Comparison of ENCODE assay signal across 8 cellular contexts in the genomic region with DNA sequence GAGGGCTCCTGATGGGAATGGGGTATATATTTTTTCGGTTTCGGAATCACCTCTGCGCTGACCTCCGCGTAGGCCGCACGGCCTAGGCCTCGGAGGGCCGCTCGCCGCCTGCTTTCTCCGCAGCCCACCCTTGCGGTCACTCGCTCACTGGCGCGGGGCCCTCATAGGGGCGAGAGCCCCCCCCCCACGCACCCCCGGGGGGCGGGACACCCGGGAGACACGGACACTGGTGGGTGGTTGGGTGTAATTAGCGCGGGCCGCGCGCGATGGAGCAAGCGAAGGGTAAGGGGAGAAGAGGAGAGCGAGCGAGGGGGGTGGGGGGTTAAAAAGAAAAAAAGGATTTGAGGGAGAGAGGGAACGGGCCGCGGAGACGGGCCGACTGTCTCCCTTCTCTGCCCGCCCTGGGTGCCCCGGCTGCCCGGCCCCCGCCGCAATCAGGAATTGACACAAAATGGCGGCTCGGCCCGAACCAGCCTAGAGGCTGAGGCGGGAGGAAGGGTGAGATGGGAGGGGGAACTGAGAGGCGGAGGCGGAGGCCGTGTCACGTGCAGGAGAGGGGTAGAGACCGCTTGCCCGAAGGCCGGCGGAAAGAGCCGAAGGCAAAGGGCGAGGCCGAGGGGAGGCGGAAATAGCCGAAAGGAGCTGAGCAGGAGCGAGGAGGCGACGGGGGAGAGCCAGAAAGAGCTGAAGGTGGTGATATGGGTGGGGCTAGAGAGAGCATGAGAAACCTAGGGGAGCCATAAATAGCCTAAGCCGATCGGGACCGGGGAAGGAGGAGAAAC. TPM values are rescaled to one million over a fixed set of nuclear protein-coding genes. Genes with fewer than 3 reads are reported as not detected.
DNase-seq lines count a peak whose midpoint lies in the region; ATAC-seq and TF ChIP-seq lines count a peak whose summit lies in the region.

No MANE protein-coding gene starts in this region.

- ATAC-seq in HG02884 (IDR thresholded peaks at IDR 0.05; ENCODE audit: unreplicated experiment), result peak; percentile 66
- ATAC-seq in heart right ventricle, result peak; percentile 94 to 98 (median 97)
- ATAC-seq in upper lobe of left lung (ENCODE audit: low FRiP score in 2 of 2), result peak; percentile 96 to 99

- H3K36me3 ChIP-seq in heart right ventricle (peaks cover 0 to 11% (median 0%) of the 10 kb centered on the region in 9 donors), upper lobe of left lung (no peaks in the 10 kb centered on the region)

- H3K4me3 ChIP-seq in heart right ventricle, result peak overlapping the region; percentile 77 to 97 (median 82)
- peak overlapping the region; percentile 62 to 86 (median 74) for H3K4me3 ChIP-seq in upper lobe of left lung

- DNase-seq in NCI-H146 treated with DMSO at 0.1 percent for 48 hours (lab: John Stamatoyannopoulos, UW; ENCODE audit: unreplicated experiment), result peak; percentile 99
- DNase-seq in T-helper 1 cell, result peak; percentile 99 to 100 (median 99)
- DNase-seq in amniotic stem cell (lab: John Stamatoyannopoulos, UW), result peak; percentile 97
- DNase-seq in heart right ventricle, result peak; percentile 99
- peak; percentile 97 to 100 (median 99) for DNase-seq in posterior cingulate gyrus
- peak; percentile 97 to 99 for DNase-seq in upper lobe of left lung

- TF ChIP-seq POLR2A in GM15510 (IDR thresholded peaks at IDR 0.05; ENCODE audit: borderline replicate concordance, extremely low read depth, insufficient read length), result peak; percentile 77
- TF ChIP-seq POLR2A in upper lobe of left lung (IDR thresholded peaks at IDR 0.05), result peak; percentile 52 to 92 (median 80)

- H3K9me3 ChIP-seq in heart right ventricle, result no peaks in the 10 kb centered on the region
- no peaks in the 10 kb centered on the region for H3K9me3 ChIP-seq in upper lobe of left lung

- no peak for TF ChIP-seq CTCF in heart right ventricle (IDR thresholded peaks at IDR 0.05)
- TF ChIP-seq CTCF in upper lobe of left lung (IDR thresholded peaks at IDR 0.05), result peak in 2 of 6 experiments; percentile 15 to 19

- peak overlapping the region; percentile 99 to 100 (median 100) for H3K27ac ChIP-seq in heart right ventricle
- H3K27ac ChIP-seq in upper lobe of left lung, result peak overlapping the region; percentile 98 to 100 (median 100)

- intact Hi-C loops in heart right ventricle (cut with DNase I) (loop anchor here in 6 of 10 donors (2.0 to 10.0 kb wide), 5 partner anchors 16 to 261 kb away; a partner anchor contains a TSS), posterior cingulate gyrus (cut with DNase I) (loop anchor here (5.0 kb wide), 1 partner anchor 251 kb away; a partner anchor contains a TSS)

- H3K4me1 ChIP-seq in heart right ventricle, result peaks cover 0 to 41% (median 32%) of the 10 kb centered on the region in 9 donors
- peaks cover 23 to 33% (median 25%) of the 10 kb centered on the region in 4 donors for H3K4me1 ChIP-seq in upper lobe of left lung

- TF ChIP-seq EP300 in upper lobe of left lung (IDR thresholded peaks at IDR 0.05), result no peak

- WGBS in heart right ventricle, 2 donors, result 0 to 1% methylated on average over 64 of the region's 64 CpGs
- WGBS in upper lobe of left lung, 2 donors, result 0% methylated on average over 37 to 60 of the region's 64 CpGs

- H3K27me3 ChIP-seq in heart right ventricle, result no peaks in the 10 kb centered on the region
- no peaks in the 10 kb centered on the region for H3K27me3 ChIP-seq in upper lobe of left lung

RNA-seq across cellular contexts. Expression of a gene that starts 0.7 kb away (rescaled TPM):
- total RNA-seq in heart right ventricle, result 10 to 100 TPM; 19.5 to 32.8 (median 26.1) TPM
- 10 to 100 TPM in 1 of 2 donors, 1 to 10 TPM in 1; 4.5 to 13.8 TPM for polyA plus RNA-seq in heart right ventricle
- 10 to 100 TPM; 28.6 to 57.6 (median 44.1) TPM for total RNA-seq in upper lobe of left lung

RNA-seq across cellular contexts. Expression of a gene that starts 17.8 kb away (rescaled TPM):
- 10 to 100 TPM; 32.5 to 53.3 (median 45.5) TPM for total RNA-seq in heart right ventricle
- polyA plus RNA-seq in heart right ventricle, result 10 to 100 TPM; 11.9 to 60.2 TPM
- 10 to 100 TPM; 31.1 to 61.2 (median 55.3) TPM for total RNA-seq in upper lobe of left lung

Comparison
In these comparisons a context has a peak if more than half of its experiments do, and no peak if none do; other contexts are left out.
1. Peak in every context shown above with its lines: DNase-seq, ATAC-seq, H3K4me3 ChIP-seq and H3K27ac ChIP-seq.